ENCODE assay signal across 17 cellular contexts in the genomic region with DNA sequence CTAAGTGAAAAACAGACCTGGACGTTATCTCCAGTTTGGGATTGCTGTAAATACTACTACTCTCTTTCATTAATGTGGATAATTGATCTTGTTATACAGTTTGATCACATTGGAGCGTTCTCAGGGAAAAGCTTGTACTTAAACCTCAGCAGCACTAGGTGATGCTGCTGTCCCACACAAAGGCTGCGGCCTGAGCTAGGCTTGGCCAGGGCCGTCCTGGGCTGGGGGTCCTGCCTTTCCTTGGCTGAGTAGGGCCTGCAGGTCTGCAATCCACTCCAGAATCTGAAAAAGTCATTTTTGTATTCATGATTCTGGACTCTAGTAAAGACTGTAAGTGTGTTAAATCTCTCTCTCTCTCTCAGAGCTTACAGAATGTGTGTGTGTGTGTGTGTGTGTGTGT. TPM values are rescaled to one million over a fixed set of nuclear protein-coding genes. Genes with fewer than 3 reads are reported as not detected.
DNase-seq lines count a peak whose midpoint lies in the region; ATAC-seq, FAIRE-seq and TF ChIP-seq lines count a peak whose summit lies in the region.
"Had no signal": no experiment of that assay in that cellular context is flagged by ENCODE, and none has a peak within 500 bp of the region (broad histone marks: within the 10 kb centered on the region; RNA-seq: fewer than 3 reads in every experiment).

No MANE protein-coding gene starts in this region.

- H3K4me2 ChIP-seq in HepG2 (ENCODE audit: low read depth, low read length): no peak overlapping the region

- DNase-seq in HepG2 (ENCODE audit: low spot score) (no peak), right lobe of liver (no peak), SK-N-DZ (ENCODE audit: low spot score) (peak; percentile 80), iPS DF 6.9 (ENCODE audit: low read depth, low spot score) (peak; percentile 37), GM12891 (ENCODE audit: insufficient read length, low spot score) (no peak), spleen (no peak)
- DNase-seq: activated naive CD8-positive, alpha-beta T cell treated with anti-CD3 and anti-CD28 coated beads for 36 hours; cerebellar nuclear complex; EL; NCI-H1048; psoas muscle; stimulated activated CD4-positive, alpha-beta T cell treated with anti-CD3 and anti-CD28 coated beads, Interleukin-2, amount 100 ng/mL, for 48 hours had no signal

- 68% methylated on average over 3 of the region's 4 CpGs for WGBS in HepG2 (ENCODE audit: low lambda C conversion rate)
- WGBS in right lobe of liver (ENCODE audit: insufficient coverage, low coverage, low lambda C conversion rate, missing lambda C conversion rate): 68% methylated on average over 4 of the region's 4 CpGs
- no CpG with 5 or more reads among the region's 4 CpGs for WGBS in iPS DF 6.9 (ENCODE audit: insufficient coverage, insufficient read length)
- WGBS in spleen, 5 donors: 79 to 91% (median 88%) methylated on average over 4 of the region's 4 CpGs

- H2AFZ ChIP-seq in HepG2 (ENCODE audit: low read length): no peak overlapping the region

- H3K9me3 ChIP-seq in HepG2 (ENCODE audit: low read length): no peaks in the 10 kb centered on the region
- H3K9me3 ChIP-seq in right lobe of liver: no peaks in the 10 kb centered on the region
- H3K9me3 ChIP-seq in iPS DF 6.9 (ENCODE audit: control insufficient read depth, insufficient read depth, low read length): no peaks in the 10 kb centered on the region
- no peaks in the 10 kb centered on the region for H3K9me3 ChIP-seq in spleen
- H3K9me3 ChIP-seq: psoas muscle, SJCRH30 had no signal

- H3K27me3 ChIP-seq in HepG2 (ENCODE audit: control insufficient read depth in 1 of 2, insufficient read depth in 2 of 2, low read length in 2 of 2) (no peaks in the 10 kb centered on the region), right lobe of liver (no peaks in the 10 kb centered on the region), iPS DF 6.9 (ENCODE audit: control insufficient read depth, insufficient read depth, low read length) (no peaks in the 10 kb centered on the region), spleen (replicated peaks in 1 of 7) (no peaks in the 10 kb centered on the region)
- H3K27me3 ChIP-seq: SJCRH30 had no signal

- in situ Hi-C loops in HepG2 (cut with HindIII; ENCODE audit: extremely low pct_ligation_motif_present, low pct_unique_long_range_greater_than_20kb): no loop called here

- peak; percentile 57 for FAIRE-seq in HepG2 (lab: Jason Lieb, UNC)
- no peak for FAIRE-seq in GM12891 (lab: Jason Lieb, UNC)

- TF ChIP-seq CTCF in HepG2 (CRISPR knock-in tag; IDR thresholded peaks at IDR 0.05) (peak; percentile 82), right lobe of liver (IDR thresholded peaks at IDR 0.05) (peak in 1 of 4 donors; percentile 3), spleen (IDR thresholded peaks at IDR 0.05 in 8 of 11, conservative IDR thresholded peaks at IDR 0.05 in 3 of 11) (no peak)

- H3K79me2 ChIP-seq in HepG2 (ENCODE audit: insufficient read depth, low read length): no peaks in the 10 kb centered on the region

- H3K36me3 ChIP-seq in HepG2 (replicated peaks in 1 of 2; ENCODE audit: control insufficient read depth in 1 of 2, insufficient read depth in 2 of 2, low read length in 2 of 2) (no peaks in the 10 kb centered on the region; a peak in 1 of 5 replicates), right lobe of liver (no peaks in the 10 kb centered on the region), iPS DF 6.9 (ENCODE audit: control insufficient read depth, insufficient read depth, low read length) (no peaks in the 10 kb centered on the region), spleen (no peaks in the 10 kb centered on the region)
- H3K36me3 ChIP-seq: SJCRH30 had no signal

- H3K4me3 ChIP-seq in HepG2 (replicated peaks in 1 of 3; ENCODE audit: insufficient read depth in 1 of 3, low read depth in 2 of 3, low read length in 3 of 3) (no peak overlapping the region), right lobe of liver (no peak overlapping the region), iPS DF 6.9 (ENCODE audit: low read length) (no peak overlapping the region), spleen (no peak overlapping the region)
- H3K4me3 ChIP-seq: psoas muscle, SJCRH30 had no signal

- ATAC-seq in HepG2 (peak; percentile 88), right lobe of liver (no peak), GM18907 (IDR thresholded peaks at IDR 0.05; ENCODE audit: unreplicated experiment) (no peak), GM21528 (IDR thresholded peaks at IDR 0.05; ENCODE audit: low FRiP score, unreplicated experiment) (no peak)
- ATAC-seq: psoas muscle; stimulated activated effector memory CD8-positive, alpha-beta T cell treated with anti-CD3 and anti-CD28 coated beads, Interleukin-12 subunit alpha, Interleukin-12 subunit beta, amount 100 ng/mL, for 72 hours had no signal

- H3K27ac ChIP-seq in HepG2 (ENCODE audit: extremely low read length, insufficient read depth, low read length) (no peak overlapping the region), right lobe of liver (no peak overlapping the region), iPS DF 6.9 (ENCODE audit: low read length) (no peak overlapping the region), spleen (no peak overlapping the region)
- H3K27ac ChIP-seq: psoas muscle, SJCRH30 had no signal

- peaks cover 10% of the 10 kb centered on the region for H3K4me1 ChIP-seq in HepG2 (ENCODE audit: insufficient read depth, low read length)
- no peaks in the 10 kb centered on the region for H3K4me1 ChIP-seq in right lobe of liver
- no peaks in the 10 kb centered on the region for H3K4me1 ChIP-seq in iPS DF 6.9 (ENCODE audit: control insufficient read depth, insufficient read depth, low read length)
- H3K4me1 ChIP-seq in spleen: no peaks in the 10 kb centered on the region
- H3K4me1 ChIP-seq: psoas muscle, SJCRH30 had no signal

- POLR2A ChIA-PET in HepG2 (lab: Yijun Ruan, JAX): no interaction called here

- intact Hi-C loops in HepG2 (cut with micrococcal nuclease; ENCODE audit: unreplicated experiment) (no loop called here), right lobe of liver (cut with DNase I) (no loop called here), spleen (cut with DNase I; ENCODE audit: low total_unique reads) (no loop called here)

- BruUV-seq in HepG2 (replicated peaks; lab: Mats Ljungman, UMichigan): no TSS peak

- no peak for TF ChIP-seq EP300 in HepG2 (IDR thresholded peaks at IDR 0.05; ENCODE audit: low read depth in 2 of 2, low read length in 2 of 2)
- no peak for TF ChIP-seq EP300 in HepG2 (CRISPR knock-in tag; IDR thresholded peaks at IDR 0.05; ENCODE audit: borderline replicate concordance)

- H4K20me1 ChIP-seq in HepG2 (ENCODE audit: insufficient read depth, low read length): no peaks in the 10 kb centered on the region

- TF ChIP-seq POLR2A in HepG2 (IDR thresholded peaks at IDR 0.05; ENCODE audit: insufficient read depth in 1 of 2, low read depth in 2 of 2, low read length in 2 of 2) (no peak), right lobe of liver (IDR thresholded peaks at IDR 0.05) (no peak), GM12891 (IDR thresholded peaks at IDR 0.05; ENCODE audit: low read depth, low read length) (no peak), spleen (IDR thresholded peaks at IDR 0.05) (no peak)

- CTCF ChIA-PET in HepG2 (lab: Yijun Ruan, JAX; ENCODE audit: low intra/inter-chr PET ratio, low total read pairs): interaction anchor here (0.7 kb wide), 1 partner anchor 272 kb away, joined by 3 read pairs; no protein-coding TSS in a partner anchor

- peak; percentile 69 for TF ChIP-seq RAD21 in HepG2 (CRISPR knock-in tag; IDR thresholded peaks at IDR 0.05)

- H3K9ac ChIP-seq in HepG2 (ENCODE audit: insufficient read depth, low read depth, low read length): no peak overlapping the region

TF ChIP-seq in HepG2, 621 proteins besides CTCF, POLR2A, EP300 and RAD21 (continues in another document):
- no peak for TF ChIP-seq RFXAP (CRISPR knock-in tag; IDR thresholded peaks at IDR 0.05; ENCODE audit: borderline replicate concordance)

TF ChIP-seq in GM12891, 5 proteins besides CTCF, POLR2A, EP300 and RAD21:
- no peak for TF ChIP-seq TAF1 (IDR thresholded peaks at IDR 0.05; ENCODE audit: low read depth, low read length)
- no peak for TF ChIP-seq POLR2AphosphoS5 (IDR thresholded peaks at IDR 0.05; ENCODE audit: low read depth, low read length)
- TF ChIP-seq SPI1 (IDR thresholded peaks at IDR 0.05; ENCODE audit: low read depth, low read length): no peak
- TF ChIP-seq POU2F2 (IDR thresholded peaks at IDR 0.05; ENCODE audit: low read depth, low read length): no peak
- no peak for TF ChIP-seq PAX5 (IDR thresholded peaks at IDR 0.05; ENCODE audit: insufficient read depth, low read length, severe bottlenecking)

RNA-seq across cellular contexts. Expression of a gene that starts 23.7 kb away (rescaled TPM):
- total RNA-seq in HepG2 (2016; rRNA removed; fragmentation: Illumina TruSeq; extraction: Trizol): 2.4 and 3.8 TPM in 2 replicates
- 7.6 and 9.2 TPM in 2 replicates for total RNA-seq in HepG2 (2016; cell fraction: cytosol; rRNA removed; fragmentation: Illumina TruSeq; extraction: Trizol; ENCODE audit: low read depth)
- total RNA-seq in HepG2 (2016; cell fraction: insoluble cytoplasmic fraction; rRNA removed; fragmentation: Illumina TruSeq; extraction: Trizol): 1.8 and 2.7 TPM in 2 replicates
- total RNA-seq in HepG2 (2016; cell fraction: membrane; rRNA removed; fragmentation: Illumina TruSeq; extraction: Trizol): 4.4 and 4.7 TPM in 2 replicates
- total RNA-seq in HepG2 (2016; cell fraction: nucleus; rRNA removed; fragmentation: Illumina TruSeq; extraction: Trizol): 6.5 and 8.7 TPM in 2 replicates
- 1.9 and 3.3 TPM in 2 replicates for polyA plus RNA-seq in HepG2 (2011; rRNA removed)
- polyA plus RNA-seq in HepG2 (2011; cell fraction: cytosol; rRNA removed): 0.44 and 0.67 TPM in 2 replicates
- polyA plus RNA-seq in HepG2 (2011; cell fraction: nucleus; rRNA removed): 9.4 and 12.6 TPM in 2 replicates
- polyA plus RNA-seq in HepG2 (2012): 5.1 and 6.5 TPM in 2 replicates
- 0.15 and 0.28 TPM in 2 replicates for polyA plus RNA-seq in HepG2 (2016; cell fraction: cytosol; fragmentation: Illumina TruSeq; extraction: Trizol; ENCODE audit: low read depth)
- 1.2 and 1.4 TPM in 2 replicates for polyA plus RNA-seq in HepG2 (2016; cell fraction: insoluble cytoplasmic fraction; fragmentation: Illumina TruSeq; extraction: Trizol; ENCODE audit: low read depth)
- 0.42 and 0.77 TPM in 2 replicates for polyA plus RNA-seq in HepG2 (2016; cell fraction: membrane; fragmentation: Illumina TruSeq; extraction: Trizol; ENCODE audit: low read depth)
- 13.9 and 15.2 TPM in 2 replicates for polyA plus RNA-seq in HepG2 (2016; cell fraction: nucleus; fragmentation: Illumina TruSeq; extraction: Trizol; ENCODE audit: insufficient read depth, low read depth)
- polyA minus RNA-seq in HepG2 (2011; rRNA and poly(A)+ RNA removed; ENCODE audit: low replicate concordance): 3.4 and 3.8 TPM in 2 replicates
- 1.4 and 1.7 TPM in 2 replicates for polyA minus RNA-seq in HepG2 (2011; cell fraction: cytosol; rRNA and poly(A)+ RNA removed)
- polyA minus RNA-seq in HepG2 (2011; cell fraction: nucleus; rRNA and poly(A)+ RNA removed): 19.1 and 20.5 TPM in 2 replicates
- under 1 TPM in 4 of 6 experiments, not detected in 2; 0.09 to 0.53 (median 0.19) TPM for total RNA-seq in right lobe of liver
- polyA plus RNA-seq in SK-N-DZ (2014; cell fraction: cytosol; rRNA removed): 0.02 and 0.06 TPM in 2 replicates
- polyA plus RNA-seq in SK-N-DZ (2014; cell fraction: nucleus; rRNA removed): 0.88 and 6.6 TPM in 2 replicates
- polyA plus RNA-seq in GM12891 (2012; ENCODE audit: low read depth, missing spikeins): 1.6 TPM
- 10 to 100 TPM in 1 of 7 donors, 1 to 10 TPM in 5, under 1 TPM in 1; 0.79 to 17.2 (median 1.2) TPM for total RNA-seq in spleen
- 1 to 10 TPM in 1 of 3 donors, under 1 TPM in 2; 0.52 to 2.1 (median 0.96) TPM for polyA plus RNA-seq in spleen
- total RNA-seq: H4 had no signal

Comparison
In these comparisons a context has a peak if more than half of its experiments do, and no peak if none do; other contexts are left out.
1. DNase-seq: peak in SK-N-DZ (single experiment) and iPS DF 6.9 (single experiment); none in HepG2 (single experiment), right lobe of liver (0 of 3), GM12891 (single experiment) and spleen (single experiment).